Comparison of ENCODE assay signal across 8 cellular contexts in genomic region chr4:145180298-145181090, GRCh38. TPM values are rescaled to one million over a fixed set of nuclear protein-coding genes. Genes with fewer than 3 reads are reported as not detected.
A peak's percentile ranks its signal among the peaks of the same experiment; 100 is the strongest.
DNase-seq lines count a peak whose midpoint lies in the region; ATAC-seq lines count a peak whose summit lies in the region.

A gene with protein sequence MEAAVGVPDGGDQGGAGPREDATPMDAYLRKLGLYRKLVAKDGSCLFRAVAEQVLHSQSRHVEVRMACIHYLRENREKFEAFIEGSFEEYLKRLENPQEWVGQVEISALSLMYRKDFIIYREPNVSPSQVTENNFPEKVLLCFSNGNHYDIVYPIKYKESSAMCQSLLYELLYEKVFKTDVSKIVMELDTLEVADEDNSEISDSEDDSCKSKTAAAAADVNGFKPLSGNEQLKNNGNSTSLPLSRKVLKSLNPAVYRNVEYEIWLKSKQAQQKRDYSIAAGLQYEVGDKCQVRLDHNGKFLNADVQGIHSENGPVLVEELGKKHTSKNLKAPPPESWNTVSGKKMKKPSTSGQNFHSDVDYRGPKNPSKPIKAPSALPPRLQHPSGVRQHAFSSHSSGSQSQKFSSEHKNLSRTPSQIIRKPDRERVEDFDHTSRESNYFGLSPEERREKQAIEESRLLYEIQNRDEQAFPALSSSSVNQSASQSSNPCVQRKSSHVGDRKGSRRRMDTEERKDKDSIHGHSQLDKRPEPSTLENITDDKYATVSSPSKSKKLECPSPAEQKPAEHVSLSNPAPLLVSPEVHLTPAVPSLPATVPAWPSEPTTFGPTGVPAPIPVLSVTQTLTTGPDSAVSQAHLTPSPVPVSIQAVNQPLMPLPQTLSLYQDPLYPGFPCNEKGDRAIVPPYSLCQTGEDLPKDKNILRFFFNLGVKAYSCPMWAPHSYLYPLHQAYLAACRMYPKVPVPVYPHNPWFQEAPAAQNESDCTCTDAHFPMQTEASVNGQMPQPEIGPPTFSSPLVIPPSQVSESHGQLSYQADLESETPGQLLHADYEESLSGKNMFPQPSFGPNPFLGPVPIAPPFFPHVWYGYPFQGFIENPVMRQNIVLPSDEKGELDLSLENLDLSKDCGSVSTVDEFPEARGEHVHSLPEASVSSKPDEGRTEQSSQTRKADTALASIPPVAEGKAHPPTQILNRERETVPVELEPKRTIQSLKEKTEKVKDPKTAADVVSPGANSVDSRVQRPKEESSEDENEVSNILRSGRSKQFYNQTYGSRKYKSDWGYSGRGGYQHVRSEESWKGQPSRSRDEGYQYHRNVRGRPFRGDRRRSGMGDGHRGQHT (minus strand): TSS chr4:145180589. CDS start chr4:145179973, 616 bp downstream.

- ATAC-seq in GM19467 (IDR thresholded peaks at IDR 0.05; ENCODE audit: unreplicated experiment): peak; percentile 88

- DNase-seq in CMK (ENCODE audit: low read depth) (peak; percentile 72), HS-27A (ENCODE audit: low read depth) (peak; percentile 81), NK-92 (lab: John Stamatoyannopoulos, UW; ENCODE audit: unreplicated experiment) (peak; percentile 62), lung microvascular endothelial cell (ENCODE audit: low read depth in 2 of 2) (peak; percentile 98 to 99)
- DNase-seq in activated CD8-positive, alpha-beta memory T cell treated with anti-CD3 and anti-CD28 coated beads for 24 hours: peak; percentile 96
- peak; percentile 89 for DNase-seq in effector CD8-positive, alpha-beta T cell (lab: John Stamatoyannopoulos, UW)
- DNase-seq in stimulated activated CD4-positive, alpha-beta T cell treated with anti-CD3 and anti-CD28 coated beads, TNF-alpha, amount 100 ng/mL, for 48 hours (ENCODE audit: low read depth in 3 of 3): peak; percentile 84 to 93 (median 87)

RNA-seq across cellular contexts. Expression of the gene that starts here (rescaled TPM):
- 16.6 and 21.8 TPM in 2 replicates for total RNA-seq in lung microvascular endothelial cell

Comparison
In these comparisons a context has a peak if more than half of its experiments do, and no peak if none do; other contexts are left out.
1. Peak in every context shown above with its lines: DNase-seq and ATAC-seq.